21 cellular contexts compared by ENCODE assay signal in genomic region chr7:89053130-89053529, GRCh38.
DNase-seq lines count a peak whose midpoint lies in the region; ATAC-seq and TF ChIP-seq lines count a peak whose summit lies in the region.
"Had no signal": no experiment of that assay in that cellular context is flagged by ENCODE, and none has a peak within 500 bp of the region (broad histone marks: within the 10 kb centered on the region; RNA-seq: fewer than 3 reads in every experiment).

No MANE protein-coding gene starts in this region.

- no peaks in the 10 kb centered on the region for H3K27me3 ChIP-seq in SU-DHL-6 (ENCODE audit: low read length)
- no peaks in the 10 kb centered on the region for H3K27me3 ChIP-seq in GM23248 (replicated peaks; ENCODE audit: insufficient read depth)
- H3K27me3 ChIP-seq: BE2C had no signal

- DNase-seq in GM23248 (no peak), DMS79 (lab: John Stamatoyannopoulos, UW) (no peak), T-helper 1 cell (no peak)
- DNase-seq in activated CD8-positive, alpha-beta memory T cell treated with anti-CD3 and anti-CD28 coated beads, Interleukin-2, amount 50 U/mL, for 48 hours = no peak
- DNase-seq: 8988T; ACHN; AML-193; BE2C; C1 segment of cervical spinal cord; Calu3; CD4-positive, alpha-beta memory T cell; COR-L47; DMS53; DND-41; H9 had no signal

- H3K9me2 ChIP-seq in SU-DHL-6 (replicated peaks; ENCODE audit: insufficient read depth, low read length) = no peaks in the 10 kb centered on the region
- no peaks in the 10 kb centered on the region for H3K9me2 ChIP-seq in GM23248 (ENCODE audit: insufficient read depth)

- H3K36me3 ChIP-seq in SU-DHL-6 (ENCODE audit: low read length) (no peaks in the 10 kb centered on the region), GM23248 (ENCODE audit: low read depth) (no peaks in the 10 kb centered on the region)
- H3K36me3 ChIP-seq: BE2C had no signal

- no peaks in the 10 kb centered on the region for H3K9me3 ChIP-seq in SU-DHL-6 (ENCODE audit: insufficient read depth, low read length)
- no peaks in the 10 kb centered on the region for H3K9me3 ChIP-seq in GM23248 (ENCODE audit: low read depth)
- H3K9me3 ChIP-seq: A549, BE2C had no signal

- H3K4me3 ChIP-seq in SU-DHL-6 (ENCODE audit: insufficient read depth, low read length, poor library complexity, severe bottlenecking) (no peak overlapping the region), GM23248 (no peak overlapping the region)
- H3K4me3 ChIP-seq: A549, GM23338 had no signal

- no peak for TF ChIP-seq CTCF in SU-DHL-6 (IDR thresholded peaks at IDR 0.05; ENCODE audit: insufficient read depth, low read length, poor library complexity, severe bottlenecking)

- H3K9ac ChIP-seq in SU-DHL-6 (ENCODE audit: low read length) (no peak overlapping the region), GM23248 (no peak overlapping the region)

- in situ Hi-C loops in GM23248 (cut with MboI) = no loop called here

- 33 to 34% methylated on average over 2 of the region's 2 CpGs for WGBS in GM23248 (ENCODE audit: low coverage in 1 of 2, low lambda C conversion rate in 2 of 2, missing lambda C conversion rate in 2 of 2), 2 experiments

- H3F3A ChIP-seq in SU-DHL-6 (ENCODE audit: insufficient read depth) (no peaks in the 10 kb centered on the region), GM23248 (ENCODE audit: insufficient read depth) (no peaks in the 10 kb centered on the region)

- H2AFZ ChIP-seq in SU-DHL-6 (ENCODE audit: low read depth, low read length, severe bottlenecking) (no peak overlapping the region), GM23248 (no peak overlapping the region)
- H2AFZ ChIP-seq: GM23338 had no signal

- peak overlapping the region; percentile 19 for H3K4me2 ChIP-seq in SU-DHL-6 (ENCODE audit: low read depth, low read length, poor library complexity, severe bottlenecking)
- no peak overlapping the region for H3K4me2 ChIP-seq in GM23248 (ENCODE audit: unreplicated experiment)
- H3K4me2 ChIP-seq: A549, GM23338 had no signal

- no peaks in the 10 kb centered on the region for H3K79me2 ChIP-seq in SU-DHL-6 (ENCODE audit: insufficient read depth, low read length)
- H3K79me2 ChIP-seq in GM23248 (ENCODE audit: insufficient read depth) = no peaks in the 10 kb centered on the region

- H3K27ac ChIP-seq in SU-DHL-6 (ENCODE audit: low read depth, low read length) = no peak overlapping the region
- no peak overlapping the region for H3K27ac ChIP-seq in GM23248
- H3K27ac ChIP-seq: A549 had no signal

- H3K4me1 ChIP-seq in GM23248 (ENCODE audit: insufficient read depth) = no peaks in the 10 kb centered on the region
- H3K4me1 ChIP-seq: A549, BE2C had no signal

- H4K20me1 ChIP-seq in SU-DHL-6 (ENCODE audit: low read depth, low read length) = no peaks in the 10 kb centered on the region
- no peaks in the 10 kb centered on the region for H4K20me1 ChIP-seq in GM23248 (ENCODE audit: insufficient read depth)

- ATAC-seq in GM18861 (IDR thresholded peaks at IDR 0.05; ENCODE audit: unreplicated experiment) = peak; percentile 65
- peak; percentile 66 for ATAC-seq in HG02938 (IDR thresholded peaks at IDR 0.05; ENCODE audit: unreplicated experiment)
- ATAC-seq: A549, GM23338, HCT116 had no signal
